2 cellular contexts compared by ENCODE assay signal in genomic region chr15:48560321-48561051, GRCh38.
TF ChIP-seq lines count a peak whose summit lies in the region.

No MANE protein-coding gene starts in this region.

TF ChIP-seq in SK-N-SH, 30 proteins besides CTCF, POLR2A, EP300 and RAD21 (continued from another document):
- TF ChIP-seq REST (IDR thresholded peaks at IDR 0.05; ENCODE audit: low read depth, low read length): no peak
- no peak for TF ChIP-seq MXI1 (IDR thresholded peaks at IDR 0.05; ENCODE audit: low read depth, low read length)
- TF ChIP-seq USF2 (IDR thresholded peaks at IDR 0.05; ENCODE audit: borderline replicate concordance, low read depth, low read length): no peak
- no peak for TF ChIP-seq SIN3A (IDR thresholded peaks at IDR 0.05; ENCODE audit: borderline replicate concordance, low read depth, low read length)
- TF ChIP-seq ELF1 (IDR thresholded peaks at IDR 0.05): no peak
- TF ChIP-seq USF1 (IDR thresholded peaks at IDR 0.05; ENCODE audit: borderline replicate concordance, low read depth): no peak
- TF ChIP-seq FOXJ3 (CRISPR knock-in tag; IDR thresholded peaks at IDR 0.05): no peak
- TF ChIP-seq ZBTB33 (IDR thresholded peaks at IDR 0.05; ENCODE audit: borderline replicate concordance, low read depth): no peak
- no peak for TF ChIP-seq FOXM1 (IDR thresholded peaks at IDR 0.05; ENCODE audit: low read depth)
- TF ChIP-seq FOSL2 (IDR thresholded peaks at IDR 0.05; ENCODE audit: borderline replicate concordance, low read depth): no peak

TF ChIP-seq in SK-N-SH treated with all-trans-retinoic acid at 6 μM for 48 hours, 23 proteins besides CTCF, POLR2A, EP300 and RAD21 (continued from another document):
- TF ChIP-seq CREB5 (CRISPR knock-in tag; IDR thresholded peaks at IDR 0.05; ENCODE audit: low read depth): no peak
TF ChIP-seq in SK-N-SH treated with all-trans-retinoic acid at 6 μM for 48 hours: peak in this region for 0.
